In the genomic region with DNA sequence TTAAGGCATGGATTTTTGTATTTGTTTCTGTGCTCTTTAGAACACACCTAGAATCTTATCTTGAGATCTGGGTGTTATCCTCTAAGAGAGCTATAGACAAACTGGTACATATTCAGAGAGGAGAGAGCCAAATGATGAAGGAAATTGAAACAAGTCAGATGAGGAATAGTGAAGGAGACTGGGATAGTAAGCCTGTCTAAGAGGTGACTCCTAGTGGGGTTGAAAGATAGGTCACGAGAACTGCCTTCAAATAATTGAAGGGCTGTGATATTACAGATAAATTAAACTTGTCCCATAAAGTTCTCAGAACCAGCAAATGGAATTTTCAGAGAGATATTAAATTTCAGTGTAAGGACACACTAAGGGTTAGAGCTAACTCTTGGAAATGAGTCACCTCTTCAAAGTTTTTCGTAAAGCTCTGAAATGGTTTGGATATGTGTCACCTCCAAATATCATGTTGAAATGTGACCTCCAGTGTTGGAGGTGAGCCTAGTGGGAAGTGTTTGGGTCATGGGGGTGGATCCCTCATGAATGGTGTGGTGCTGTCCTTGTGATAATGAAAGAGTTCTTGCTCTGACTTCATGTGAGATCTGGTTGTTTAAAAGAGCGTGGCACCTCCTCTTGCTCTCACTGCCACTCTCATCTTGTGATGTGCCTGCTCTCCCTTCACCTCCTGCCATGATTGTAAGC, we compare ENCODE assay signal across 9 cellular contexts.
DNase-seq lines count a peak whose midpoint lies in the region; ATAC-seq and TF ChIP-seq lines count a peak whose summit lies in the region.
"Had no signal": no experiment of that assay in that cellular context is flagged by ENCODE, and none has a peak within 500 bp of the region (broad histone marks: within the 10 kb centered on the region; RNA-seq: fewer than 3 reads in every experiment).

No MANE protein-coding gene starts in this region.

- H3K4me1 Mint-ChIP-seq in MCF 10A (ENCODE audit: insufficient read depth, unreplicated experiment) (peaks cover 38% of the 10 kb centered on the region), T-cell (peaks cover 23 to 25% (median 25%) of the 10 kb centered on the region in 3 donors)
- peaks cover 42% of the 10 kb centered on the region for H3K4me1 Mint-ChIP-seq in stimulated activated naive CD8-positive, alpha-beta T cell treated with anti-CD3 and anti-CD28 coated beads, Interleukin-15, amount 100 ng/mL, for 72 hours

- H3K27me3 Mint-ChIP-seq in MCF 10A (ENCODE audit: insufficient read depth, unreplicated experiment) (no peaks in the 10 kb centered on the region), T-cell (no peaks in the 10 kb centered on the region)
- no peaks in the 10 kb centered on the region for H3K27me3 Mint-ChIP-seq in stimulated activated naive CD8-positive, alpha-beta T cell treated with anti-CD3 and anti-CD28 coated beads, Interleukin-15, amount 100 ng/mL, for 72 hours
- H3K27me3 Mint-ChIP-seq: memory B cell had no signal

- WGBS in tibial nerve, 2 donors = 76 to 77% methylated on average over 3 of the region's 3 CpGs

- H3K27me3 ChIP-seq in breast epithelium = no peaks in the 10 kb centered on the region
- no peaks in the 10 kb centered on the region for H3K27me3 ChIP-seq in tibial nerve

- DNase-seq in MCF 10A (ENCODE audit: unreplicated experiment) (peak; percentile 92), breast epithelium (ENCODE audit: low spot score in 2 of 2) (no peak), T-cell (no peak), fibroblast of pulmonary artery (ENCODE audit: low read depth) (peak; percentile 85), hypothalamus (lab: John Stamatoyannopoulos, UW) (no peak), NCI-H748 treated with DMSO at 0.1 percent for 48 hours (lab: John Stamatoyannopoulos, UW) (no peak), tibial nerve (ENCODE audit: low spot score in 2 of 2) (no peak)
- peak in 1 of 2 donors; percentile 53 for DNase-seq in stimulated activated naive CD8-positive, alpha-beta T cell treated with anti-CD3 and anti-CD28 coated beads, Interleukin-15, amount 100 ng/mL, for 72 hours

- H3K9me3 ChIP-seq in breast epithelium = no peaks in the 10 kb centered on the region
- no peaks in the 10 kb centered on the region for H3K9me3 ChIP-seq in tibial nerve

- H3K4me3 ChIP-seq in breast epithelium = no peak overlapping the region
- no peak overlapping the region for H3K4me3 ChIP-seq in fibroblast of pulmonary artery (replicated peaks; ENCODE audit: low read depth, low read length)
- no peak overlapping the region for H3K4me3 ChIP-seq in tibial nerve

- CTCF ChIA-PET in MCF 10A (lab: Yijun Ruan, JAX) = interaction anchor here (0.6 to 1.9 kb wide), 3 partner anchors 12 to 88 kb away, joined by 3 to 4 read pairs (median 4); no protein-coding TSS in a partner anchor
- CTCF ChIA-PET in T-cell (lab: Charles Lee) = no interaction called here

- intact Hi-C loops in MCF 10A (cut with micrococcal nuclease) = no loop called here
- intact Hi-C loops in breast epithelium (cut with DNase I; ENCODE audit: low total_unique reads) = no loop called here

- TF ChIP-seq EP300 in tibial nerve (IDR thresholded peaks at IDR 0.05) = no peak

- H3K9me3 Mint-ChIP-seq in MCF 10A (ENCODE audit: unreplicated experiment) (no peaks in the 10 kb centered on the region), T-cell (peaks cover 0 to 5% (median 0%) of the 10 kb centered on the region in 3 donors)
- H3K9me3 Mint-ChIP-seq in stimulated activated naive CD8-positive, alpha-beta T cell treated with anti-CD3 and anti-CD28 coated beads, Interleukin-15, amount 100 ng/mL, for 72 hours = peaks cover 5 to 6% of the 10 kb centered on the region in 2 donors
- H3K9me3 Mint-ChIP-seq: memory B cell had no signal

- H3K36me3 ChIP-seq in breast epithelium (no peaks in the 10 kb centered on the region), tibial nerve (no peaks in the 10 kb centered on the region)

- no peak overlapping the region for H3K27ac ChIP-seq in breast epithelium
- H3K27ac ChIP-seq in tibial nerve = peak overlapping the region in 1 of 4 donors; percentile 11

- POLR2A ChIA-PET in MCF 10A (lab: Yijun Ruan, JAX) (interaction anchor here (0.6 to 1.6 kb wide), 15 partner anchors 11 to 413 kb away, joined by 3 to 7 read pairs (median 3); partner anchors contain the start of genes BABAM2 and RBKS), T-cell (lab: Charles Lee) (no interaction called here)

- TF ChIP-seq CTCF in MCF 10A (IDR thresholded peaks at IDR 0.05; ENCODE audit: unreplicated experiment) (no peak), breast epithelium (IDR thresholded peaks at IDR 0.05) (no peak), fibroblast of pulmonary artery (IDR thresholded peaks at IDR 0.05; ENCODE audit: low read length, missing control alignments) (no peak), tibial nerve (IDR thresholded peaks at IDR 0.05) (no peak)

- peak overlapping the region; percentile 48 for H3K4me3 Mint-ChIP-seq in MCF 10A (ENCODE audit: unreplicated experiment)
- H3K4me3 Mint-ChIP-seq in T-cell = no peak overlapping the region
- H3K4me3 Mint-ChIP-seq in stimulated activated naive CD8-positive, alpha-beta T cell treated with anti-CD3 and anti-CD28 coated beads, Interleukin-15, amount 100 ng/mL, for 72 hours = peak overlapping the region; percentile 3 to 10
- H3K4me3 Mint-ChIP-seq: memory B cell had no signal

- no peak for TF ChIP-seq POLR2A in breast epithelium (IDR thresholded peaks at IDR 0.05)
- no peak for TF ChIP-seq POLR2A in tibial nerve (IDR thresholded peaks at IDR 0.05)

- BruUV-seq in MCF 10A (replicated peaks; lab: Mats Ljungman, UMichigan) = TSS peak; percentile 96

- ATAC-seq in T-cell (replicated peaks in 1 of 4) = no peak
- peak; percentile 93 for ATAC-seq in stimulated activated naive CD8-positive, alpha-beta T cell treated with anti-CD3 and anti-CD28 coated beads, Interleukin-15, amount 100 ng/mL, for 72 hours

- H3K27ac Mint-ChIP-seq in MCF 10A (ENCODE audit: low read depth, unreplicated experiment) = peak overlapping the region; percentile 77
- peak overlapping the region; percentile 11 to 45 for H3K27ac Mint-ChIP-seq in T-cell
- H3K27ac Mint-ChIP-seq in stimulated activated naive CD8-positive, alpha-beta T cell treated with anti-CD3 and anti-CD28 coated beads, Interleukin-15, amount 100 ng/mL, for 72 hours = peak overlapping the region; percentile 9 to 87
- H3K27ac Mint-ChIP-seq: memory B cell had no signal

- no peaks in the 10 kb centered on the region for H3K4me1 ChIP-seq in breast epithelium
- H3K4me1 ChIP-seq in tibial nerve = peaks cover 0 to 3% (median 0%) of the 10 kb centered on the region in 4 donors

- H3K36me3 Mint-ChIP-seq in MCF 10A (ENCODE audit: insufficient read depth, unreplicated experiment) = no peaks in the 10 kb centered on the region
- peaks cover 15% of the 10 kb centered on the region for H3K36me3 Mint-ChIP-seq in T-cell

Comparison
In these comparisons a context has a peak if more than half of its experiments do, and no peak if none do; other contexts are left out.
1. DNase-seq: peak in MCF 10A (single experiment) and fibroblast of pulmonary artery (single experiment); none in breast epithelium (0 of 2), T-cell (0 of 34), hypothalamus (0 of 51), NCI-H748 treated with DMSO at 0.1 percent for 48 hours (single experiment) and tibial nerve (0 of 2).
2. H3K4me3 Mint-ChIP-seq: peak in MCF 10A (single experiment) and stimulated activated naive CD8-positive, alpha-beta T cell treated with anti-CD3 and anti-CD28 coated beads, Interleukin-15, amount 100 ng/mL, for 72 hours (2 of 2); none in T-cell (0 of 3).
3. Peak in every context shown above with its lines, with median percentiles within 50 percentile points of each other: H3K27ac Mint-ChIP-seq.